Comparison of ENCODE assay signal across 8 cellular contexts in the genomic region with DNA sequence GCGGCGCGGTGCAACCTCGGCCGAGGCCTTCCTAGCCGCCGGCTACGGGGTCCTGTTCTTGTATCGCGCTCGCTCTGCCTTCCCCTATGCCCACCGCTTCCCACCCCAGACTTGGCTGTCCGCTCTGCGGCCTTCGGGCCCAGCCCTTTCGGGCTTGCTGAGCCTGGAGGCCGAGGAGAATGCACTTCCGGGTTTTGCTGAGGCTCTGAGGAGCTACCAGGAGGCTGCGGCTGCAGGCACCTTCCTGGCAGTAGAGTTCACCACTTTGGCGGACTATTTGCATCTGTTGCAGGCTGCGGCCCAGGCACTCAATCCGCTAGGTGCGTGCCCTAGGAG. TPM values are rescaled to one million over a fixed set of nuclear protein-coding genes. Genes with fewer than 3 reads are reported as not detected.
DNase-seq lines count a peak whose midpoint lies in the region; ATAC-seq and TF ChIP-seq lines count a peak whose summit lies in the region.

No MANE protein-coding gene starts in this region.

- H3K4me1 ChIP-seq in thyroid gland: peaks cover 9 to 18% of the 10 kb centered on the region in 2 donors

- H3K4me3 ChIP-seq in thyroid gland (replicated peaks in 1 of 3): peak overlapping the region; percentile 62 to 80 (median 68)

- H3K36me3 Mint-ChIP-seq in activated T-helper 17 cell treated with anti-CD3 and anti-CD28 coated beads, Interleukin-2, amount 50 U/mL, for 72 hours (ENCODE audit: low read depth): peaks cover 57% of the 10 kb centered on the region

- no peaks in the 10 kb centered on the region for H3K9me3 Mint-ChIP-seq in activated T-helper 17 cell treated with anti-CD3 and anti-CD28 coated beads, Interleukin-2, amount 50 U/mL, for 72 hours

- DNase-seq in NOMO-1 treated with DMSO at 0.1 percent for 48 hours (lab: John Stamatoyannopoulos, UW; ENCODE audit: unreplicated experiment) (peak; percentile 49), foreskin melanocyte (peak; percentile 58), nucleus accumbens (lab: John Stamatoyannopoulos, UW) (peak in 34 of 56 donors; percentile 8 to 78 (median 52)), thyroid gland (peak; percentile 59 to 63)

- peak overlapping the region; percentile 88 for H3K4me3 Mint-ChIP-seq in activated T-helper 17 cell treated with anti-CD3 and anti-CD28 coated beads, Interleukin-2, amount 50 U/mL, for 72 hours

- 0% methylated on average over 5 to 11 of the region's 23 CpGs for WGBS in thyroid gland, 2 donors

- H3K9me3 ChIP-seq in thyroid gland: no peaks in the 10 kb centered on the region

- no peak for TF ChIP-seq POLR2A in thyroid gland (IDR thresholded peaks at IDR 0.05)

- H3K27me3 Mint-ChIP-seq in activated T-helper 17 cell treated with anti-CD3 and anti-CD28 coated beads, Interleukin-2, amount 50 U/mL, for 72 hours: no peaks in the 10 kb centered on the region

- H3K27me3 ChIP-seq in thyroid gland: no peaks in the 10 kb centered on the region

- peak; percentile 58 for ATAC-seq in GM19043 (IDR thresholded peaks at IDR 0.05; ENCODE audit: low read depth, unreplicated experiment)
- peak; percentile 57 for ATAC-seq in HG03342 (IDR thresholded peaks at IDR 0.05; ENCODE audit: unreplicated experiment)
- ATAC-seq in activated T-helper 17 cell treated with anti-CD3 and anti-CD28 coated beads, Interleukin-2, amount 50 U/mL, for 72 hours (replicated peaks): peak; percentile 71

- H3K27ac ChIP-seq in C4-2B (peak overlapping the region; percentile 97), thyroid gland (peak overlapping the region; percentile 62 to 92 (median 91))

- H3K4me1 Mint-ChIP-seq in activated T-helper 17 cell treated with anti-CD3 and anti-CD28 coated beads, Interleukin-2, amount 50 U/mL, for 72 hours: peaks cover 14% of the 10 kb centered on the region

- H3K36me3 ChIP-seq in thyroid gland: peaks cover 3 to 11% of the 10 kb centered on the region in 2 donors

- intact Hi-C loops in thyroid gland (cut with DNase I): loop anchor here (5.0 kb wide), 1 partner anchor 119 kb away; a partner anchor contains a TSS

- TF ChIP-seq CTCF in C4-2B (conservative IDR thresholded peaks at IDR 0.05) (no peak), thyroid gland (IDR thresholded peaks at IDR 0.05) (no peak)

- H3K27ac Mint-ChIP-seq in activated T-helper 17 cell treated with anti-CD3 and anti-CD28 coated beads, Interleukin-2, amount 50 U/mL, for 72 hours: peak overlapping the region; percentile 95

RNA-seq across cellular contexts. Expression of a gene that starts 0.4 kb away (rescaled TPM):
- total RNA-seq in activated T-helper 17 cell treated with anti-CD3 and anti-CD28 coated beads, Interleukin-2, amount 50 U/mL, for 72 hours: 10 to 100 TPM; 34.9 to 40.9 TPM
- total RNA-seq in thyroid gland: 100 to 1,000 TPM in 2 of 4 donors, 10 to 100 TPM in 2; 51.9 to 135 (median 89.8) TPM

RNA-seq across cellular contexts. Expression of a gene that starts 0.9 kb away (rescaled TPM):
- under 1 TPM; 0.50 to 0.90 TPM for total RNA-seq in activated T-helper 17 cell treated with anti-CD3 and anti-CD28 coated beads, Interleukin-2, amount 50 U/mL, for 72 hours
- total RNA-seq in thyroid gland: 1 to 10 TPM; 3.5 to 6.5 (median 5.6) TPM

RNA-seq across cellular contexts. Expression of a gene that starts 6.4 kb away (rescaled TPM):
- total RNA-seq in activated T-helper 17 cell treated with anti-CD3 and anti-CD28 coated beads, Interleukin-2, amount 50 U/mL, for 72 hours: 1 to 10 TPM; 2.4 to 5.2 TPM
- total RNA-seq in thyroid gland: 10 to 100 TPM; 20.1 to 56.7 (median 22.7) TPM

Comparison
In these comparisons a context has a peak if more than half of its experiments do, and no peak if none do; other contexts are left out.
1. Peak in every context shown above with its lines: DNase-seq, ATAC-seq, H3K4me3 ChIP-seq and H3K27ac ChIP-seq.